ENCODE assay signal across 23 cellular contexts in the genomic region with DNA sequence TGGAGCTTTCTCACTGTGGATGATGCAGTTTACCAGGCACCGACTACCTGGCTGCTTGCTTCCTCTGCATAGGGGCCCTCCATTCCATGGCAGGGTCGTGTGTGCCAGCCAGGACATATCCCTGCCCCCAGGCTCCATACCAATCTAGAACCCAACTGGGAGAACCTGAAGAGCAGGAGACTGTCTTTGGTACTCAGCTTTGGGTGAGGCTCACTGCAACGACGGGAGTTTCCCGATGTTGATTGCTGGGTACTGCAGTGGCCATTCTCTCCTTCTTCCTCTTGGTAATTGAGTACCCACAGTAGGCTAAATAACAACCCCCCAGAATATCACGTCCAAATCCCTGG.
"Had no signal": no experiment of that assay in that cellular context is flagged by ENCODE, and none has a peak within 500 bp of the region (broad histone marks: within the 10 kb centered on the region; RNA-seq: fewer than 3 reads in every experiment).

No MANE protein-coding gene starts in this region.

- H3K9me3 ChIP-seq: left ventricle myocardium inferior, ovary, prostate gland had no signal

- H3K4me1 ChIP-seq: left ventricle myocardium inferior had no signal

- H3K36me3 Mint-ChIP-seq: immature natural killer cell, mesothelial cell of epicardium, natural killer cell, WTC11 had no signal

- H3K4me3 ChIP-seq: coronary artery, hepatocyte, left ventricle myocardium inferior, ovary, prostate gland had no signal

- DNase-seq: activated CD4-positive, alpha-beta T cell treated with anti-CD3 and anti-CD28 coated beads for 36 hours; activated CD4-positive, alpha-beta T cell treated with anti-CD3 and anti-CD28 coated beads, Interleukin-2, amount 50 U/mL, for 4 hours; activated CD8-positive, alpha-beta memory T cell treated with anti-CD3 and anti-CD28 coated beads for 24 hours; activated CD8-positive, alpha-beta memory T cell treated with anti-CD3 and anti-CD28 coated beads, Interleukin-2, amount 50 U/mL, for 4 hours; activated naive CD4-positive, alpha-beta T cell treated with anti-CD3 and anti-CD28 coated beads, Interleukin-2, amount 50 U/mL, for 16 hours; activated naive CD8-positive, alpha-beta T cell treated with anti-CD3 and anti-CD28 coated beads, Interleukin-2, amount 50 U/mL, for 24 hours; activated T-cell treated with anti-CD3 and anti-CD28 coated beads, Interleukin-2, amount 50 U/mL, for 24 hours; cerebellar nuclear complex; glutamatergic neuron; immature natural killer cell; left ventricle myocardium inferior; natural killer cell; ovary; stimulated activated CD4-positive, alpha-beta T cell treated with anti-CD3 and anti-CD28 coated beads, Interleukin-2, amount 100 ng/mL, for 48 hours; stimulated activated CD8-positive, alpha-beta memory T cell treated with anti-CD3 and anti-CD28 coated beads, Interleukin-4, amount 100 ng/mL, for 48 hours; stimulated activated naive CD4-positive, alpha-beta T cell treated with Interleukin-2 at 50 U/mL for 16 hours; T-helper 9 cell had no signal

- H2AFZ ChIP-seq: hepatocyte had no signal

- ATAC-seq: activated CD4-positive, alpha-beta T cell treated with anti-CD3 and anti-CD28 coated beads for 36 hours; activated naive CD8-positive, alpha-beta T cell treated with anti-CD3 and anti-CD28 coated beads, Interleukin-2, amount 50 U/mL, for 24 hours; activated T-helper 17 cell treated with anti-CD3 and anti-CD28 coated beads, Interleukin-2, amount 50 U/mL, for 72 hours; natural killer cell had no signal

- H3K27ac Mint-ChIP-seq: activated CD4-positive, alpha-beta T cell treated with anti-CD3 and anti-CD28 coated beads for 36 hours; activated naive CD8-positive, alpha-beta T cell treated with anti-CD3 and anti-CD28 coated beads, Interleukin-2, amount 50 U/mL, for 24 hours; activated T-cell treated with anti-CD3 and anti-CD28 coated beads, Interleukin-2, amount 50 U/mL, for 24 hours; activated T-helper 17 cell treated with anti-CD3 and anti-CD28 coated beads, Interleukin-2, amount 50 U/mL, for 72 hours; immature natural killer cell; mesothelial cell of epicardium; natural killer cell; WTC11 had no signal

- H3K4me2 ChIP-seq: hepatocyte had no signal

- H3K9me3 Mint-ChIP-seq: activated naive CD8-positive, alpha-beta T cell treated with anti-CD3 and anti-CD28 coated beads, Interleukin-2, amount 50 U/mL, for 24 hours; activated T-cell treated with anti-CD3 and anti-CD28 coated beads, Interleukin-2, amount 50 U/mL, for 24 hours; activated T-helper 17 cell treated with anti-CD3 and anti-CD28 coated beads, Interleukin-2, amount 50 U/mL, for 72 hours; immature natural killer cell; mesothelial cell of epicardium; natural killer cell had no signal

- H3K27me3 ChIP-seq: hepatocyte, ovary had no signal

- H3K4me3 Mint-ChIP-seq: activated CD4-positive, alpha-beta T cell treated with anti-CD3 and anti-CD28 coated beads for 36 hours; activated naive CD8-positive, alpha-beta T cell treated with anti-CD3 and anti-CD28 coated beads, Interleukin-2, amount 50 U/mL, for 24 hours; activated T-cell treated with anti-CD3 and anti-CD28 coated beads, Interleukin-2, amount 50 U/mL, for 24 hours; activated T-helper 17 cell treated with anti-CD3 and anti-CD28 coated beads, Interleukin-2, amount 50 U/mL, for 72 hours; immature natural killer cell; mesothelial cell of epicardium; natural killer cell; WTC11 had no signal

- H3K27me3 Mint-ChIP-seq: activated CD4-positive, alpha-beta T cell treated with anti-CD3 and anti-CD28 coated beads for 36 hours; activated naive CD8-positive, alpha-beta T cell treated with anti-CD3 and anti-CD28 coated beads, Interleukin-2, amount 50 U/mL, for 24 hours; activated T-cell treated with anti-CD3 and anti-CD28 coated beads, Interleukin-2, amount 50 U/mL, for 24 hours; activated T-helper 17 cell treated with anti-CD3 and anti-CD28 coated beads, Interleukin-2, amount 50 U/mL, for 72 hours had no signal

- H3K79me2 ChIP-seq: hepatocyte had no signal

- H3K27ac ChIP-seq: coronary artery, hepatocyte, left ventricle myocardium inferior, ovary, prostate gland had no signal

- H3K4me1 Mint-ChIP-seq: activated CD4-positive, alpha-beta T cell treated with anti-CD3 and anti-CD28 coated beads for 36 hours; activated naive CD8-positive, alpha-beta T cell treated with anti-CD3 and anti-CD28 coated beads, Interleukin-2, amount 50 U/mL, for 24 hours; activated T-helper 17 cell treated with anti-CD3 and anti-CD28 coated beads, Interleukin-2, amount 50 U/mL, for 72 hours; immature natural killer cell; mesothelial cell of epicardium; natural killer cell had no signal

- H3K36me3 ChIP-seq: left ventricle myocardium inferior, ovary, prostate gland had no signal
